ENCODE assay signal across 18 cellular contexts in genomic region chr7:127089146-127089545, GRCh38.
DNase-seq lines count a peak whose midpoint lies in the region; ATAC-seq and TF ChIP-seq lines count a peak whose summit lies in the region.
"Had no signal": no experiment of that assay in that cellular context is flagged by ENCODE, and none has a peak within 500 bp of the region (broad histone marks: within the 10 kb centered on the region; RNA-seq: fewer than 3 reads in every experiment).

No MANE protein-coding gene starts in this region.

- DNase-seq in anterior cingulate cortex (lab: John Stamatoyannopoulos, UW): peak in 37 of 58 donors; percentile 1 to 83 (median 35)
- peak; percentile 53 for DNase-seq in inferior parietal cortex (ENCODE audit: extremely low spot score)
- peak; percentile 68 for DNase-seq in occipital lobe (lab: John Stamatoyannopoulos, UW)
- DNase-seq in superior temporal gyrus (ENCODE audit: extremely low spot score): peak; percentile 55
- no peak for DNase-seq in RWPE1 (ENCODE audit: low spot score)
- DNase-seq in NCI-H128 (lab: John Stamatoyannopoulos, UW; ENCODE audit: unreplicated experiment): no peak
- DNase-seq: AML-193; Caco-2; Calu3; CD4-positive, alpha-beta T cell; CD8-positive, alpha-beta T cell; DMS79 treated with DMSO at 0.1 percent for 48 hours; GF-D8 had no signal

- ATAC-seq in GM19395 (IDR thresholded peaks at IDR 0.05; ENCODE audit: unreplicated experiment): no peak
- ATAC-seq: A549; CD8-positive, alpha-beta T cell had no signal

- POLR2A ChIA-PET in RWPE1 (lab: Yijun Ruan, JAX; ENCODE audit: low non-redundant PET): no interaction called here

- no peak overlapping the region for H3K27ac ChIP-seq in RWPE1
- H3K27ac ChIP-seq: 22Rv1; A549; BLaER1 treated with 17β-estradiol and CSF1 and Interleukin-3, amounts not matched to agents 10 nM and 100 nM; C4-2B had no signal

- TF ChIP-seq CTCF in RWPE1 (conservative IDR thresholded peaks at IDR 0.05; ENCODE audit: low read depth): no peak

- CTCF ChIA-PET in RWPE1 (lab: Yijun Ruan, JAX): no interaction called here

Comparison
In these comparisons a context has a peak if more than half of its experiments do, and no peak if none do; other contexts are left out.
1. DNase-seq: peak in anterior cingulate cortex (37 of 58), inferior parietal cortex (single experiment), occipital lobe (single experiment) and superior temporal gyrus (single experiment); none in RWPE1 (single experiment) and NCI-H128 (single experiment).